ENCODE assay signal across 23 cellular contexts in genomic region chr11:23725752-23726151, GRCh38.
DNase-seq lines count a peak whose midpoint lies in the region; ATAC-seq, FAIRE-seq and TF ChIP-seq lines count a peak whose summit lies in the region.
"Had no signal": no experiment of that assay in that cellular context is flagged by ENCODE, and none has a peak within 500 bp of the region (broad histone marks: within the 10 kb centered on the region; RNA-seq: fewer than 3 reads in every experiment).

No MANE protein-coding gene starts in this region.

- H3K9me3 Mint-ChIP-seq in type B pancreatic cell, result no peaks in the 10 kb centered on the region
- peaks cover 2% of the 10 kb centered on the region for H3K9me3 Mint-ChIP-seq in activated CD4-positive, alpha-beta T cell treated with anti-CD3 and anti-CD28 coated beads for 36 hours (ENCODE audit: low read depth)
- H3K9me3 Mint-ChIP-seq: activated CD4-positive, alpha-beta T cell treated with anti-CD3 and anti-CD28 coated beads, Interleukin-2, amount 10 ng/mL, durations not matched to agents 24 days and 14 days had no signal

- no peak for TF ChIP-seq EP300 in A549 (IDR thresholded peaks at IDR 0.05)

- no peak for DNase-seq in A549 (ENCODE audit: low read depth in 1 of 2, low spot score in 1 of 2)
- DNase-seq in LHCN-M2 (ENCODE audit: low read depth), result peak; percentile 83
- peak; percentile 26 for DNase-seq in brain microvascular endothelial cell
- peak; percentile 54 for DNase-seq in myocyte (ENCODE audit: low read depth)
- DNase-seq in type B pancreatic cell (ENCODE audit: extremely low spot score, unreplicated experiment), result no peak
- DNase-seq in activated CD4-positive, alpha-beta T cell treated with anti-CD3 and anti-CD28 coated beads for 36 hours, result no peak
- no peak for DNase-seq in erythroblast (lab: John Stamatoyannopoulos, UW)
- DNase-seq in spleen, result no peak
- DNase-seq: activated CD4-positive, alpha-beta T cell treated with anti-CD3 and anti-CD28 coated beads, Interleukin-2, amount 10 ng/mL, durations not matched to agents 24 days and 14 days; activated CD8-positive, alpha-beta memory T cell treated with anti-CD3 and anti-CD28 coated beads, Interleukin-2, amount 10 ng/mL, durations not matched to agents 7 days and 5 days; C1 segment of cervical spinal cord; Calu3; left cardiac atrium; naive thymus-derived CD8-positive, alpha-beta T cell; NCI-H82; SIG-M5; stimulated activated CD4-positive, alpha-beta T cell treated with anti-CD3 and anti-CD28 coated beads, Interleukin-4, amount 100 ng/mL, for 24 hours; T-cell had no signal

- no peak overlapping the region for H3K27ac Mint-ChIP-seq in type B pancreatic cell
- no peak overlapping the region for H3K27ac Mint-ChIP-seq in activated CD4-positive, alpha-beta T cell treated with anti-CD3 and anti-CD28 coated beads for 36 hours
- H3K27ac Mint-ChIP-seq: activated CD4-positive, alpha-beta T cell treated with anti-CD3 and anti-CD28 coated beads, Interleukin-2, amount 10 ng/mL, durations not matched to agents 24 days and 14 days; activated CD8-positive, alpha-beta memory T cell treated with anti-CD3 and anti-CD28 coated beads, Interleukin-2, amount 10 ng/mL, durations not matched to agents 7 days and 5 days; activated naive CD8-positive, alpha-beta T cell; IgD-negative memory B cell; memory B cell; naive thymus-derived CD8-positive, alpha-beta T cell; T-cell had no signal

- H3K36me3 Mint-ChIP-seq in type B pancreatic cell, result no peaks in the 10 kb centered on the region
- no peaks in the 10 kb centered on the region for H3K36me3 Mint-ChIP-seq in activated CD4-positive, alpha-beta T cell treated with anti-CD3 and anti-CD28 coated beads for 36 hours (ENCODE audit: low read depth)
- H3K36me3 Mint-ChIP-seq: activated CD8-positive, alpha-beta memory T cell treated with anti-CD3 and anti-CD28 coated beads, Interleukin-2, amount 10 ng/mL, durations not matched to agents 7 days and 5 days; activated naive CD8-positive, alpha-beta T cell; memory B cell; naive thymus-derived CD8-positive, alpha-beta T cell; T-cell had no signal

- ATAC-seq in A549, result peak in 1 of 2 experiments; percentile 43; a peak in 2 of 6 replicates
- no peak for ATAC-seq in activated CD4-positive, alpha-beta T cell treated with anti-CD3 and anti-CD28 coated beads for 36 hours
- ATAC-seq: activated CD8-positive, alpha-beta memory T cell treated with anti-CD3 and anti-CD28 coated beads, Interleukin-2, amount 10 ng/mL, durations not matched to agents 7 days and 5 days; left cardiac atrium; naive thymus-derived CD8-positive, alpha-beta T cell; T-cell had no signal

- POLR2A ChIA-PET in A549 (lab: Yijun Ruan, JAX), result no interaction called here
- POLR2A ChIA-PET in activated CD4-positive, alpha-beta T cell treated with anti-CD3 and anti-CD28 coated beads for 36 hours (lab: Charles Lee), result no interaction called here

- no peaks in the 10 kb centered on the region for H3K27me3 Mint-ChIP-seq in type B pancreatic cell
- no peaks in the 10 kb centered on the region for H3K27me3 Mint-ChIP-seq in activated CD4-positive, alpha-beta T cell treated with anti-CD3 and anti-CD28 coated beads for 36 hours
- H3K27me3 Mint-ChIP-seq: activated CD4-positive, alpha-beta T cell treated with anti-CD3 and anti-CD28 coated beads, Interleukin-2, amount 10 ng/mL, durations not matched to agents 24 days and 14 days; activated CD8-positive, alpha-beta memory T cell treated with anti-CD3 and anti-CD28 coated beads, Interleukin-2, amount 10 ng/mL, durations not matched to agents 7 days and 5 days; activated naive CD8-positive, alpha-beta T cell; IgD-negative memory B cell; memory B cell; naive thymus-derived CD8-positive, alpha-beta T cell; T-cell had no signal

- H3K4me1 ChIP-seq in A549 (peaks cover 3% of the 10 kb centered on the region; the same call in 1 of the 3 replicates), spleen (no peaks in the 10 kb centered on the region)

- no peak for FAIRE-seq in A549 (lab: Jason Lieb, UNC)
- FAIRE-seq: A204.1 had no signal

- 0 out of 3 replicates have a peak overlapping the region, but pooled peaks have one; percentile 5 for H3K4me2 ChIP-seq in A549

- no peaks in the 10 kb centered on the region for H3K27me3 ChIP-seq in brain microvascular endothelial cell (replicated peaks)
- no peaks in the 10 kb centered on the region for H3K27me3 ChIP-seq in spleen (replicated peaks in 1 of 7)
- H3K27me3 ChIP-seq: cardiac muscle cell had no signal

- TF ChIP-seq POLR2A in A549 (IDR thresholded peaks at IDR 0.05; ENCODE audit: low read length) (no peak), erythroblast (IDR thresholded peaks at IDR 0.05; ENCODE audit: low read length) (no peak), spleen (IDR thresholded peaks at IDR 0.05) (no peak)

- in situ Hi-C loops in brain microvascular endothelial cell (cut with HindIII; ENCODE audit: low pct_ligation_motif_present, low sequenced_read_pairs), result no loop called here

- H3K4me3 ChIP-seq in A549 (no peak overlapping the region), brain microvascular endothelial cell (ENCODE audit: low read depth, low read length) (no peak overlapping the region), spleen (no peak overlapping the region)
- H3K4me3 ChIP-seq: cardiac muscle cell had no signal

- no peak overlapping the region for H3K4me3 Mint-ChIP-seq in type B pancreatic cell
- no peak overlapping the region for H3K4me3 Mint-ChIP-seq in activated CD4-positive, alpha-beta T cell treated with anti-CD3 and anti-CD28 coated beads for 36 hours
- H3K4me3 Mint-ChIP-seq: activated CD4-positive, alpha-beta T cell treated with anti-CD3 and anti-CD28 coated beads, Interleukin-2, amount 10 ng/mL, durations not matched to agents 24 days and 14 days; activated CD8-positive, alpha-beta memory T cell treated with anti-CD3 and anti-CD28 coated beads, Interleukin-2, amount 10 ng/mL, durations not matched to agents 7 days and 5 days; activated naive CD8-positive, alpha-beta T cell; IgD-negative memory B cell; memory B cell; naive thymus-derived CD8-positive, alpha-beta T cell; T-cell had no signal

- H3K9me3 ChIP-seq in A549, result no peaks in the 10 kb centered on the region
- H3K9me3 ChIP-seq in spleen, result peaks cover 0 to 10% (median 6%) of the 10 kb centered on the region in 8 donors

- TF ChIP-seq RAD21 in A549 (conservative IDR thresholded peaks at IDR 0.05 in 1 of 2, IDR thresholded peaks at IDR 0.05 in 1 of 2), result no peak

- no peaks in the 10 kb centered on the region for H3K36me3 ChIP-seq in brain microvascular endothelial cell (replicated peaks)
- H3K36me3 ChIP-seq in spleen, result no peaks in the 10 kb centered on the region
- H3K36me3 ChIP-seq: cardiac muscle cell had no signal

- CTCF ChIA-PET in A549 (lab: Yijun Ruan, JAX), result no interaction called here
- CTCF ChIA-PET in activated CD4-positive, alpha-beta T cell treated with anti-CD3 and anti-CD28 coated beads for 36 hours (lab: Charles Lee), result no interaction called here

- TF ChIP-seq CTCF in A549 (IDR thresholded peaks at IDR 0.05) (no peak), brain microvascular endothelial cell (IDR thresholded peaks at IDR 0.05; ENCODE audit: low read depth, low read length, missing control alignments) (no peak), type B pancreatic cell (conservative IDR thresholded peaks at IDR 0.05) (no peak), spleen (IDR thresholded peaks at IDR 0.05 in 8 of 11, conservative IDR thresholded peaks at IDR 0.05 in 3 of 11) (no peak)

- peaks cover 6% of the 10 kb centered on the region for H3K4me1 Mint-ChIP-seq in type B pancreatic cell (ENCODE audit: unreplicated experiment)
- no peaks in the 10 kb centered on the region for H3K4me1 Mint-ChIP-seq in activated CD4-positive, alpha-beta T cell treated with anti-CD3 and anti-CD28 coated beads for 36 hours
- H3K4me1 Mint-ChIP-seq: activated CD4-positive, alpha-beta T cell treated with anti-CD3 and anti-CD28 coated beads, Interleukin-2, amount 10 ng/mL, durations not matched to agents 24 days and 14 days; activated CD8-positive, alpha-beta memory T cell treated with anti-CD3 and anti-CD28 coated beads, Interleukin-2, amount 10 ng/mL, durations not matched to agents 7 days and 5 days; IgD-negative memory B cell; memory B cell; naive thymus-derived CD8-positive, alpha-beta T cell; T-cell had no signal

- WGBS in A549 (ENCODE audit: missing lambda C conversion rate), result 37% methylated on average over 5 of the region's 5 CpGs
- 87 to 96% (median 90%) methylated on average over 5 of the region's 5 CpGs for WGBS in spleen, 5 donors

- no peak overlapping the region for H3K27ac ChIP-seq in A549
- peak overlapping the region; percentile 9 for H3K27ac ChIP-seq in brain microvascular endothelial cell
- H3K27ac ChIP-seq in spleen, result no peak overlapping the region
- H3K27ac ChIP-seq: cardiac muscle cell had no signal

- intact Hi-C loops in activated CD4-positive, alpha-beta T cell treated with anti-CD3 and anti-CD28 coated beads for 36 hours (cut with DNase I, micrococcal nuclease), result no loop called here
- intact Hi-C loops in spleen (cut with DNase I; ENCODE audit: low total_unique reads), result no loop called here

TF ChIP-seq in A549, 52 proteins besides CTCF, POLR2A, EP300 and RAD21 (continues in another document):
- no peak for TF ChIP-seq PHF8 (IDR thresholded peaks at IDR 0.05; ENCODE audit: borderline replicate concordance, low read depth)
- no peak for TF ChIP-seq MAX (IDR thresholded peaks at IDR 0.05)
- TF ChIP-seq RNF2 (IDR thresholded peaks at IDR 0.05; ENCODE audit: borderline replicate concordance, low read depth), result no peak
- no peak for TF ChIP-seq ZC3H11A (IDR thresholded peaks at IDR 0.05)
- no peak for TF ChIP-seq CHD4 (IDR thresholded peaks at IDR 0.05; ENCODE audit: borderline replicate concordance)
- TF ChIP-seq USF2 (IDR thresholded peaks at IDR 0.05), result no peak
- TF ChIP-seq CEBPB (IDR thresholded peaks at IDR 0.05), result no peak
- TF ChIP-seq HOXA7 (CRISPR knock-in tag; IDR thresholded peaks at IDR 0.05), result no peak
- no peak for TF ChIP-seq CHD2 (IDR thresholded peaks at IDR 0.05; ENCODE audit: low read length, partially characterized antibody)
- TF ChIP-seq HEYL (CRISPR knock-in tag; IDR thresholded peaks at IDR 0.05), result no peak
- TF ChIP-seq MAZ (IDR thresholded peaks at IDR 0.05; ENCODE audit: borderline replicate concordance, low read depth, low read length), result no peak
- TF ChIP-seq POLR2AphosphoS2 (conservative IDR thresholded peaks at IDR 0.05; ENCODE audit: low read length), result no peak

Comparison
In these comparisons a context has a peak if more than half of its experiments do, and no peak if none do; other contexts are left out.
1. DNase-seq: peak in LHCN-M2 (single experiment), brain microvascular endothelial cell (single experiment) and myocyte (single experiment); none in A549 (0 of 2), type B pancreatic cell (single experiment), activated CD4-positive, alpha-beta T cell treated with anti-CD3 and anti-CD28 coated beads for 36 hours (single experiment), erythroblast (0 of 2) and spleen (single experiment).